In genomic region chr17:7686221-7687071, GRCh38 we compare ENCODE assay signal across 8 cellular contexts. TPM values are rescaled to one million over a fixed set of nuclear protein-coding genes. Genes with fewer than 3 reads are reported as not detected.
DNase-seq lines count a peak whose midpoint lies in the region; ATAC-seq lines count a peak whose summit lies in the region.

No MANE protein-coding gene starts in this region.

- DNase-seq in ACHN (peak; percentile 85), NCI-H226 (peak; percentile 39), cerebellum (ENCODE audit: low spot score) (peak; percentile 80), kidney tubule cell (ENCODE audit: low spot score) (peak; percentile 87)
- DNase-seq in activated CD4-positive, CD25-positive, alpha-beta regulatory T cell treated with anti-CD3 and anti-CD28 coated beads, Interleukin-2, amount 50 U/mL, for 72 hours = peak; percentile 75
- peak; percentile 45 to 67 (median 56) for DNase-seq in stimulated activated CD4-positive, alpha-beta T cell treated with anti-CD3 and anti-CD28 coated beads, Interleukin-1b, Interleukin-23, amount 100 ng/mL, for 24 hours (ENCODE audit: low read depth in 4 of 4, low spot score in 1 of 4)

- ATAC-seq in GM18868 (IDR thresholded peaks at IDR 0.05; ENCODE audit: unreplicated experiment) (peak; percentile 51), HG03135 (IDR thresholded peaks at IDR 0.05; ENCODE audit: unreplicated experiment) (peak; percentile 39)

- in situ Hi-C loops in ACHN (cut with HindIII; ENCODE audit: low pct_ligation_motif_present, low pct_unique_long_range_greater_than_20kb, low sequenced_read_pairs) = no loop called here

RNA-seq across cellular contexts. Expression of gene TP53, which starts 0.8 kb away (rescaled TPM):
- total RNA-seq in cerebellum = 12.5 TPM

RNA-seq across cellular contexts. Expression of gene WRAP53, which starts 1.8 kb away (rescaled TPM):
- 6.2 TPM for total RNA-seq in cerebellum

RNA-seq across cellular contexts. Expression of gene EFNB3, which starts 18.6 kb away (rescaled TPM):
- 14.4 TPM for total RNA-seq in cerebellum

RNA-seq across cellular contexts. Expression of gene DNAH2, which starts 31.1 kb away (rescaled TPM):
- 1.00 TPM for total RNA-seq in cerebellum

RNA-seq across cellular contexts. Expression of gene ATP1B2, which starts 35.7 kb away (rescaled TPM):
- 12.8 TPM for total RNA-seq in cerebellum

Comparison
In these comparisons a context has a peak if more than half of its experiments do, and no peak if none do; other contexts are left out.
1. Peak in every context shown above with its lines: DNase-seq and ATAC-seq.